22 cellular contexts compared by ENCODE assay signal in genomic region chr9:16161469-16161868, GRCh38.
DNase-seq lines count a peak whose midpoint lies in the region; ATAC-seq, FAIRE-seq and TF ChIP-seq lines count a peak whose summit lies in the region.
"Had no signal": no experiment of that assay in that cellular context is flagged by ENCODE, and none has a peak within 500 bp of the region (broad histone marks: within the 10 kb centered on the region; RNA-seq: fewer than 3 reads in every experiment).

No MANE protein-coding gene starts in this region.

- no peak overlapping the region for H2BK5ac ChIP-seq in IMR-90 (ENCODE audit: low read depth, low read length, poor library complexity, severe bottlenecking)
- H2BK5ac ChIP-seq in H1 (ENCODE audit: low read depth, low read length), result no peak overlapping the region

- H2BK20ac ChIP-seq in IMR-90 (ENCODE audit: low read depth, low read length) (no peak overlapping the region), H1 (ENCODE audit: low read length) (no peak overlapping the region)

- no peak overlapping the region for H2BK12ac ChIP-seq in H1 (ENCODE audit: low read depth, low read length)

- TF ChIP-seq CTCF in A549 (IDR thresholded peaks at IDR 0.05), result no peak
- TF ChIP-seq CTCF in IMR-90 (conservative IDR thresholded peaks at IDR 0.05; ENCODE audit: low read depth, low read length), result no peak
- TF ChIP-seq CTCF in H1 (IDR thresholded peaks at IDR 0.05; ENCODE audit: control extremely low read depth in 1 of 3, insufficient read depth in 1 of 3, low read depth in 1 of 3, low read length in 3 of 3), result no peak
- TF ChIP-seq CTCF in osteoblast (IDR thresholded peaks at IDR 0.05; ENCODE audit: extremely low read depth, low read depth, low read length), result no peak
- no peak for TF ChIP-seq CTCF in gastroesophageal sphincter (IDR thresholded peaks at IDR 0.05)

- H4K20me1 ChIP-seq in IMR-90 (ENCODE audit: insufficient read depth, low read length), result no peaks in the 10 kb centered on the region
- no peaks in the 10 kb centered on the region for H4K20me1 ChIP-seq in H1 (replicated peaks in 1 of 2; ENCODE audit: control insufficient read depth in 1 of 2, insufficient read depth in 2 of 2, low read length in 2 of 2)
- no peaks in the 10 kb centered on the region for H4K20me1 ChIP-seq in osteoblast (ENCODE audit: insufficient read depth, low read length)
- H4K20me1 ChIP-seq: BLaER1 treated with 17β-estradiol and CSF1 and Interleukin-3, amounts not matched to agents 10 nM and 100 nM had no signal

- no peak overlapping the region for H3K18ac ChIP-seq in IMR-90 (ENCODE audit: low read depth, low read length)
- no peak overlapping the region for H3K18ac ChIP-seq in H1 (ENCODE audit: extremely low read depth, low read length)

- H4K8ac ChIP-seq in IMR-90 (ENCODE audit: low read depth in 2 of 2, low read length in 2 of 2) (no peak overlapping the region), H1 (ENCODE audit: extremely low read depth, insufficient read depth, low read length) (no peak overlapping the region)

- H3K4me2 ChIP-seq in A549, result no peak overlapping the region
- no peak overlapping the region for H3K4me2 ChIP-seq in IMR-90 (ENCODE audit: low read depth, low read length)
- no peak overlapping the region for H3K4me2 ChIP-seq in H1 (ENCODE audit: insufficient read depth in 1 of 2, low read depth in 2 of 2, low read length in 2 of 2)
- H3K4me2 ChIP-seq in osteoblast (ENCODE audit: insufficient read depth, low read length), result no peak overlapping the region
- H3K4me2 ChIP-seq: BLaER1 treated with 17β-estradiol and CSF1 and Interleukin-3, amounts not matched to agents 10 nM and 100 nM had no signal

- in situ Hi-C loops in IMR-90 (cut with MboI; ENCODE audit: low sequenced_read_pairs), result no loop called here

- H3K9me1 ChIP-seq in IMR-90 (ENCODE audit: insufficient read depth, low read length), result no peaks in the 10 kb centered on the region

- TF ChIP-seq RAD21 in A549 (conservative IDR thresholded peaks at IDR 0.05 in 1 of 2, IDR thresholded peaks at IDR 0.05 in 1 of 2) (no peak), IMR-90 (IDR thresholded peaks at IDR 0.05; ENCODE audit: low read length) (no peak), H1 (IDR thresholded peaks at IDR 0.05 in 1 of 2, conservative IDR thresholded peaks at IDR 0.05 in 1 of 2; ENCODE audit: low read depth in 2 of 2, low read length in 2 of 2) (no peak)

- H4K91ac ChIP-seq in IMR-90 (ENCODE audit: insufficient read depth, low read depth, low read length), result no peak overlapping the region
- no peak overlapping the region for H4K91ac ChIP-seq in H1 (replicated peaks; ENCODE audit: insufficient read length, low read length)

- H3K27ac ChIP-seq in A549, result no peak overlapping the region
- no peak overlapping the region for H3K27ac ChIP-seq in IMR-90 (ENCODE audit: insufficient read depth, low read length)
- H3K27ac ChIP-seq in H1 (ENCODE audit: low read depth, low read length), result no peak overlapping the region
- no peak overlapping the region for H3K27ac ChIP-seq in osteoblast (ENCODE audit: low read depth, low read length)
- H3K27ac ChIP-seq in gastroesophageal sphincter, result no peak overlapping the region
- H3K27ac ChIP-seq: BLaER1 treated with 17β-estradiol and CSF1 and Interleukin-3, amounts not matched to agents 10 nM and 100 nM; C4-2B had no signal

- H3K23ac ChIP-seq in IMR-90 (ENCODE audit: low read depth, low read length) (no peak overlapping the region), H1 (ENCODE audit: insufficient read length) (no peak overlapping the region)

- H3K9ac ChIP-seq in IMR-90 (ENCODE audit: low read depth, low read length) (no peak overlapping the region), H1 (replicated peaks in 1 of 4; ENCODE audit: extremely low read depth in 1 of 4, low read depth in 3 of 4, low read length in 3 of 4) (no peak overlapping the region)
- H3K9ac ChIP-seq: BLaER1 treated with 17β-estradiol and CSF1 and Interleukin-3, amounts not matched to agents 10 nM and 100 nM had no signal

- ATAC-seq in A549, result no peak
- no peak for ATAC-seq in IMR-90 (ENCODE audit: low read depth)
- no peak for ATAC-seq in gastroesophageal sphincter
- ATAC-seq in stimulated activated naive CD8-positive, alpha-beta T cell treated with anti-CD3 and anti-CD28 coated beads, Interleukin-15, Interleukin-2, amounts not matched to agents 100 U/mL and 50 U/mL, for 24 hours, result no peak
- ATAC-seq: CD8-positive, alpha-beta T cell had no signal

- H2AFZ ChIP-seq in IMR-90 (replicated peaks; ENCODE audit: low read length, poor library complexity), result no peak overlapping the region
- H2AFZ ChIP-seq in H1 (ENCODE audit: low read length), result no peak overlapping the region
- peak overlapping the region; percentile 38 for H2AFZ ChIP-seq in osteoblast (ENCODE audit: low read length)

- H3K4me3 ChIP-seq in A549 (no peak overlapping the region), IMR-90 (ENCODE audit: insufficient read depth, low read depth, low read length) (no peak overlapping the region), H1 (ENCODE audit: extremely low read depth in 1 of 4, insufficient read depth in 2 of 4, low read depth in 3 of 4, low read length in 4 of 4) (no peak overlapping the region), osteoblast (ENCODE audit: insufficient read depth, low read length) (no peak overlapping the region), gastroesophageal sphincter (no peak overlapping the region)
- H3K4me3 ChIP-seq: BLaER1 treated with 17β-estradiol and CSF1 and Interleukin-3, amounts not matched to agents 10 nM and 100 nM had no signal

- no peaks in the 10 kb centered on the region for H3K9me3 ChIP-seq in A549
- no peaks in the 10 kb centered on the region for H3K9me3 ChIP-seq in IMR-90 (ENCODE audit: control insufficient read depth, insufficient read depth, low read length)
- H3K9me3 ChIP-seq in H1 (ENCODE audit: insufficient read depth in 2 of 2, low read depth in 1 of 2, low read length in 1 of 2), result no peaks in the 10 kb centered on the region
- H3K9me3 ChIP-seq in osteoblast (ENCODE audit: low read depth, low read length), result no peaks in the 10 kb centered on the region
- no peaks in the 10 kb centered on the region for H3K9me3 ChIP-seq in gastroesophageal sphincter
- H3K9me3 ChIP-seq: Caco-2 had no signal

- POLR2A ChIA-PET in A549 (lab: Yijun Ruan, JAX), result no interaction called here
- POLR2A ChIA-PET in IMR-90 (lab: Charles Lee; ENCODE audit: unreplicated experiment), result no interaction called here
- POLR2A ChIA-PET in H1 (lab: Charles Lee; ENCODE audit: partially characterized antibody), result no interaction called here

- H4K5ac ChIP-seq in IMR-90 (ENCODE audit: low read depth, low read length) (no peak overlapping the region), H1 (ENCODE audit: insufficient read length, low read depth, low read length) (no peak overlapping the region)

- H3K79me1 ChIP-seq in IMR-90 (ENCODE audit: low read depth in 1 of 2, low read length in 2 of 2), result no peaks in the 10 kb centered on the region
- H3K79me1 ChIP-seq in H1 (ENCODE audit: low read depth, low read length), result no peaks in the 10 kb centered on the region

- WGBS in A549 (ENCODE audit: missing lambda C conversion rate), result 89% methylated on average over 6 of the region's 6 CpGs
- WGBS in IMR-90 (ENCODE audit: extremely low coverage in 2 of 2, insufficient read length in 1 of 2), 2 experiments, result 100% methylated on average over 3 of the region's 6 CpGs; no CpG with 5 or more reads in 1 of the 2 experiments
- WGBS in H1 (ENCODE audit: extremely low coverage in 1 of 2, insufficient coverage in 1 of 2, insufficient read length in 1 of 2, insufficient replicate concordance in 2 of 2, low coverage in 1 of 2, low lambda C conversion rate in 2 of 2, missing lambda C conversion rate in 1 of 2), 2 experiments, result 86% methylated on average over 6 of the region's 6 CpGs; no CpG with 5 or more reads in 1 of the 2 experiments
- WGBS in gastroesophageal sphincter (ENCODE audit: low coverage in 1 of 2), 2 donors, result 77 to 100% methylated on average over 2 to 6 of the region's 6 CpGs

- H3K36me3 ChIP-seq in IMR-90 (ENCODE audit: control insufficient read depth, insufficient read depth, low read length) (no peaks in the 10 kb centered on the region), H1 (ENCODE audit: control insufficient read depth in 2 of 4, insufficient read depth in 4 of 4, low read length in 3 of 4) (no peaks in the 10 kb centered on the region), osteoblast (ENCODE audit: insufficient read depth, low read length) (no peaks in the 10 kb centered on the region), gastroesophageal sphincter (no peaks in the 10 kb centered on the region)
- H3K36me3 ChIP-seq: BLaER1 treated with 17β-estradiol and CSF1 and Interleukin-3, amounts not matched to agents 10 nM and 100 nM had no signal

- CTCF ChIA-PET in A549 (lab: Yijun Ruan, JAX) (interaction anchor here (0.8 to 1.8 kb wide), 2 partner anchors 28 to 30 kb away, joined by 3 to 5 read pairs; no protein-coding TSS in a partner anchor), IMR-90 (lab: Yijun Ruan, JAX) (no interaction called here), H1 (lab: Charles Lee; ENCODE audit: partially characterized antibody) (interaction anchor here (0.7 to 1.1 kb wide), 3 partner anchors 122 to 650 kb away, joined by 3 read pairs; no protein-coding TSS in a partner anchor)

- no peaks in the 10 kb centered on the region for H3K23me2 ChIP-seq in H1 (ENCODE audit: low read depth, low read length)

- intact Hi-C loops in IMR-90 (cut with micrococcal nuclease), result no loop called here

- DNase-seq in A549 (ENCODE audit: low read depth in 1 of 2, low spot score in 1 of 2) (no peak), IMR-90 (no peak), H1 (ENCODE audit: low read depth in 1 of 2, low spot score in 2 of 2) (no peak), osteoblast (ENCODE audit: insufficient read length, low spot score, missing footprints) (no peak), LoVo (ENCODE audit: low spot score) (no peak)
- DNase-seq in stimulated activated naive CD8-positive, alpha-beta T cell treated with anti-CD3 and anti-CD28 coated beads, Interleukin-15, Interleukin-2, amounts not matched to agents 100 U/mL and 50 U/mL, for 24 hours, result no peak
- DNase-seq: 8988T; AML-193; Caco-2; Calu3; CD4-positive, alpha-beta T cell; CD8-positive, alpha-beta T cell; DMS79 treated with DMSO at 0.1 percent for 48 hours; GF-D8 had no signal

- dilution Hi-C loops in IMR-90 (cut with HindIII; ENCODE audit: low sequenced_read_pairs, unreplicated experiment), result no loop called here

- FAIRE-seq in A549 (lab: Jason Lieb, UNC), result no peak
- FAIRE-seq in H1 (lab: Jason Lieb, UNC), result no peak
- FAIRE-seq: A204.1, D721Med, G401.6, GM12891, GM19239 had no signal

- no peak overlapping the region for H2AK9ac ChIP-seq in IMR-90 (replicated peaks; ENCODE audit: low read depth, low read length, poor library complexity)

- TF ChIP-seq POLR2A in A549 (IDR thresholded peaks at IDR 0.05; ENCODE audit: low read length) (no peak), IMR-90 (IDR thresholded peaks at IDR 0.05; ENCODE audit: low read depth, low read length) (no peak), H1 (IDR thresholded peaks at IDR 0.05; ENCODE audit: control extremely low read depth in 1 of 2, low read depth in 2 of 2, low read length in 2 of 2) (no peak), gastroesophageal sphincter (IDR thresholded peaks at IDR 0.05) (no peak)

- H3K56ac ChIP-seq in IMR-90 (ENCODE audit: extremely low read depth, insufficient read depth, low read length), result no peak overlapping the region
- no peak overlapping the region for H3K56ac ChIP-seq in H1 (replicated peaks; ENCODE audit: insufficient read length, low read depth, low read length)

- H2BK15ac ChIP-seq in IMR-90 (ENCODE audit: low read depth, low read length) (no peak overlapping the region), H1 (ENCODE audit: low read length) (no peak overlapping the region)

- H2AK5ac ChIP-seq in IMR-90 (ENCODE audit: low read depth, low read length) (no peak overlapping the region), H1 (ENCODE audit: low read depth, low read length) (no peak overlapping the region)

- H3K4ac ChIP-seq in IMR-90 (ENCODE audit: low read depth, low read length) (no peak overlapping the region), H1 (replicated peaks; ENCODE audit: insufficient read length, low read depth, low read length) (no peak overlapping the region)

- H2BK120ac ChIP-seq in IMR-90 (ENCODE audit: low read depth, low read length) (no peak overlapping the region), H1 (replicated peaks; ENCODE audit: low read depth, low read length) (no peak overlapping the region)

- no peak overlapping the region for H3K14ac ChIP-seq in IMR-90 (replicated peaks; ENCODE audit: low read depth, low read length)
- no peak overlapping the region for H3K14ac ChIP-seq in H1 (ENCODE audit: insufficient read length)

- BruUV-seq in IMR-90 (replicated peaks; lab: Mats Ljungman, UMichigan), result no TSS peak

- H3K27me3 ChIP-seq in IMR-90 (ENCODE audit: control insufficient read depth, insufficient read depth, low read length) (peaks cover 2% of the 10 kb centered on the region; the same call in 1 of the 2 replicates), H1 (replicated peaks in 1 of 4; ENCODE audit: control insufficient read depth in 3 of 4, extremely low read depth in 1 of 4, insufficient read depth in 3 of 4, low read length in 3 of 4) (no peaks in the 10 kb centered on the region), osteoblast (ENCODE audit: insufficient read depth, low read length) (no peaks in the 10 kb centered on the region), gastroesophageal sphincter (no peaks in the 10 kb centered on the region)
- H3K27me3 ChIP-seq: BLaER1 treated with 17β-estradiol and CSF1 and Interleukin-3, amounts not matched to agents 10 nM and 100 nM had no signal

- H3K79me2 ChIP-seq in H1 (ENCODE audit: control insufficient read depth in 1 of 2, insufficient read depth in 2 of 2, low read length in 2 of 2) (no peaks in the 10 kb centered on the region), osteoblast (ENCODE audit: insufficient read depth, low read length) (no peaks in the 10 kb centered on the region)

- TF ChIP-seq EP300 in A549 (IDR thresholded peaks at IDR 0.05) (no peak), H1 (IDR thresholded peaks at IDR 0.05; ENCODE audit: borderline replicate concordance in 1 of 2, low read depth in 2 of 2, low read length in 2 of 2) (no peak), gastroesophageal sphincter (IDR thresholded peaks at IDR 0.05) (no peak)

- H3K4me1 ChIP-seq in A549, result no peaks in the 10 kb centered on the region
- no peaks in the 10 kb centered on the region for H3K4me1 ChIP-seq in IMR-90 (ENCODE audit: control insufficient read depth, insufficient read depth, low read length)
- no peaks in the 10 kb centered on the region for H3K4me1 ChIP-seq in H1 (replicated peaks in 1 of 4; ENCODE audit: control insufficient read depth in 3 of 4, insufficient read depth in 4 of 4, low read length in 3 of 4)
- H3K4me1 ChIP-seq in osteoblast (ENCODE audit: insufficient read depth, low read length), result no peaks in the 10 kb centered on the region
- no peaks in the 10 kb centered on the region for H3K4me1 ChIP-seq in gastroesophageal sphincter
- H3K4me1 ChIP-seq: BLaER1 treated with 17β-estradiol and CSF1 and Interleukin-3, amounts not matched to agents 10 nM and 100 nM; Caco-2 had no signal

Comparison
In these comparisons a context has a peak if more than half of its experiments do, and no peak if none do; other contexts are left out.
1. Of the 18 proteins assayed by ChIP-seq in both H1 and A549: peak only in H1: none; only in A549: none; in both: MAFK; in neither: 17.